18 cellular contexts compared by ENCODE assay signal in the genomic region with DNA sequence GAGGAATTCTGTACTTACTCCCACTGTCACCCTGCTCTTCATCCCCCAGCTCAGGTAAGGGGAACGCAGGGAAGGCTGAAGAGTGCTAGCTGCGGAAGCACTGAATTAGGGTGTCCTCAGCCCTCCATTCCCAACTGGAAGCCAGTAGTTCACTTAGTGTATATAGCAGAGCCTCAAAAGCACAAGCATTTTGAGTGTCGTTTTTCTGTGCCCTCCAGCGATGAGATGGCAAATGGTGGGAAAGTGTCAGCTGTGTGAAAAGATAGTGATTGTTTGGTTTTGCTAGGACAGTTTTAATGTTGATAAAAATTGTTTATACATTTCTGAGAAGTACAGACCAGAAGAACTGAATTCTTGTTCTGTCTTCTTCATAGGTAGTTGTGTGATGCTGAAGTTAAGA.
"Had no signal": no experiment of that assay in that cellular context is flagged by ENCODE, and none has a peak within 500 bp of the region (broad histone marks: within the 10 kb centered on the region; RNA-seq: fewer than 3 reads in every experiment).

No MANE protein-coding gene starts in this region.

- H3K27me3 Mint-ChIP-seq: activated CD4-positive, alpha-beta memory T cell treated with anti-CD3 and anti-CD28 coated beads for 36 hours; activated naive CD8-positive, alpha-beta T cell treated with anti-CD3 and anti-CD28 coated beads, Interleukin-2, amount 10 ng/mL, durations not matched to agents 7 days and 5 days; T-cell had no signal

- H3K27ac Mint-ChIP-seq: activated CD4-positive, alpha-beta memory T cell treated with anti-CD3 and anti-CD28 coated beads for 36 hours; activated naive CD8-positive, alpha-beta T cell treated with anti-CD3 and anti-CD28 coated beads, Interleukin-2, amount 10 ng/mL, durations not matched to agents 7 days and 5 days; activated T-cell treated with anti-CD3 and anti-CD28 coated beads, Interleukin-2, amount 50 U/mL, for 72 hours; nephron; T-cell had no signal

- H3K9me3 Mint-ChIP-seq: activated CD4-positive, alpha-beta memory T cell treated with anti-CD3 and anti-CD28 coated beads for 36 hours; activated naive CD8-positive, alpha-beta T cell treated with anti-CD3 and anti-CD28 coated beads, Interleukin-2, amount 10 ng/mL, durations not matched to agents 7 days and 5 days; activated T-cell treated with anti-CD3 and anti-CD28 coated beads, Interleukin-2, amount 50 U/mL, for 72 hours; nephron; T-cell had no signal

- H3K4me1 ChIP-seq: ascending aorta, esophagus squamous epithelium, prostate gland, spleen, uterus had no signal

- DNase-seq: activated CD4-positive, alpha-beta memory T cell treated with anti-CD3 and anti-CD28 coated beads for 36 hours; activated CD4-positive, CD25-positive, alpha-beta regulatory T cell treated with anti-CD3 and anti-CD28 coated beads, Interleukin-2, amount 50 U/mL, for 72 hours; activated gamma-delta T cell treated with Interleukin-2 at 50 U/mL for 16 hours; activated naive CD8-positive, alpha-beta T cell treated with anti-CD3 and anti-CD28 coated beads, Interleukin-2, amount 10 ng/mL, durations not matched to agents 7 days and 5 days; activated T-cell treated with anti-CD3 and anti-CD28 coated beads, Interleukin-2, amount 50 U/mL, for 72 hours; effector CD4-positive, alpha-beta T cell; esophagus squamous epithelium; occipital lobe; spleen; T-cell; T-helper 9 cell; uterus had no signal

- H3K4me1 Mint-ChIP-seq: nephron had no signal

- H3K4me3 ChIP-seq: ascending aorta, coronary artery, esophagus squamous epithelium, prostate gland, spleen, tibial nerve, uterus had no signal

- H3K36me3 ChIP-seq: uterus had no signal

- H3K9ac ChIP-seq: SK-N-SH had no signal

- H3K27ac ChIP-seq: ascending aorta, coronary artery, esophagus squamous epithelium, prostate gland, spleen, tibial nerve, uterus had no signal

- H3K27me3 ChIP-seq: ascending aorta, esophagus squamous epithelium, spleen, tibial nerve, uterus had no signal

- ATAC-seq: activated T-cell treated with anti-CD3 and anti-CD28 coated beads, Interleukin-2, amount 50 U/mL, for 72 hours; T-cell had no signal

- H3K4me3 Mint-ChIP-seq: activated CD4-positive, alpha-beta memory T cell treated with anti-CD3 and anti-CD28 coated beads for 36 hours; activated naive CD8-positive, alpha-beta T cell treated with anti-CD3 and anti-CD28 coated beads, Interleukin-2, amount 10 ng/mL, durations not matched to agents 7 days and 5 days; activated T-cell treated with anti-CD3 and anti-CD28 coated beads, Interleukin-2, amount 50 U/mL, for 72 hours; nephron; T-cell had no signal

- H3K9me3 ChIP-seq: ascending aorta, esophagus squamous epithelium, prostate gland, SK-N-SH, spleen, tibial nerve, uterus had no signal
